28 cellular contexts compared by ENCODE assay signal in the genomic region with DNA sequence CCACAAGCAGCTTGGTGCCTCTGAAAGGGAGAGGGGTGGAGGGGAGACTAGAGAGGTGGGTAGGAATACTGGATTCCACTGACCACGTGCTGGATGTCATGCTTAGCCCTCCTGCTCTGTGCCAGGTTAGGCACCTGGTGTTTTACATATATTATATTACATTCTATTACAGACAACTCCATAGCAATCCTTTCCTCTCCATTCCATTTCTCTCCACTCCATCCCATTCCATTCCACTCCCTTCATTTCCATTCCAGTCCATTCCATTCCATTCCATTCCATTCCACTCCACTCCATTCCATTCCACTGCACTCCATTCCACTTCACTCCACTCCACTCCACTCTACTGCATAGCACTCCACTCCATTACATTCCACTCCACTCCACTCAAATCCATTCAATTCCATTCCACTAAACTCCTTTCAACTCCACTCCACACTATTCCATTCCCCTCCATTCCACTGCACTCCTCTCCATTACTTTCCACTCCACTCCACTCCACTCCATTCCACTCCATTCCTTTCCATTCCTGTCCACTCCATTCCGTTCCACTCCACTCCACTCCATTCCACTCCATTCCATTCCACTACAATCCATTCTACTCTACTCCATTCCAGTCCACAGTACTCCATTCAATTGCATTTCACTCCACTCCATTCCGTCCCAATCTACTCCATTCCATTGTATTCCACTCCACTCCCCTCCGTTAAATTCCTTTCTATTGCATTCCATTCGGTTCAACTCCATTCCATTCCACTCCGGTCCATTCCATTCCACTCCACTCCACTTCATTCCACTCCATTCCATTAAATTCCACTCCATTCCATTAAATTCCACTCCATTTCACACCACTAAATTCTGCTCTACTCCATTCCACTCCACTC. TPM values are rescaled to one million over a fixed set of nuclear protein-coding genes. Genes with fewer than 3 reads are reported as not detected.
"Had no signal": no experiment of that assay in that cellular context is flagged by ENCODE, and none has a peak within 500 bp of the region (broad histone marks: within the 10 kb centered on the region; RNA-seq: fewer than 3 reads in every experiment).

No MANE protein-coding gene starts in this region.

- H3K27ac ChIP-seq: body of pancreas, foreskin keratinocyte, lower lobe of right lung, psoas muscle, tibial nerve, vagina had no signal

- H3K4me3 Mint-ChIP-seq: activated B cell treated with CpG ODN at 0.5 μM for 24 hours; activated CD8-positive, alpha-beta T cell treated with anti-CD3 and anti-CD28 coated beads for 36 hours; activated naive CD8-positive, alpha-beta T cell treated with anti-CD3 and anti-CD28 coated beads, Interleukin-2, amount 10 ng/mL, durations not matched to agents 7 days and 5 days; activated T-helper 17 cell treated with anti-CD3 and anti-CD28 coated beads, Interleukin-2, amount 50 U/mL, for 72 hours; naive thymus-derived CD8-positive, alpha-beta T cell; stimulated activated naive CD8-positive, alpha-beta T cell treated with anti-CD3 and anti-CD28 coated beads, Interleukin-15, Interleukin-2, amounts not matched to agents 100 ng/mL and 50 ng/mL, for 24 hours had no signal

- DNase-seq: activated B cell treated with CpG ODN at 0.5 μM for 24 hours; activated CD4-positive, alpha-beta T cell treated with anti-CD3 and anti-CD28 coated beads for 4 hours; activated CD8-positive, alpha-beta T cell treated with anti-CD3 and anti-CD28 coated beads for 36 hours; activated naive CD4-positive, alpha-beta T cell treated with Interleukin-2 at 50 U/mL for 16 hours; activated naive CD8-positive, alpha-beta T cell treated with anti-CD3 and anti-CD28 coated beads, Interleukin-2, amount 10 ng/mL, durations not matched to agents 7 days and 5 days; activated T-cell treated with anti-CD3 and anti-CD28 coated beads, Interleukin-2, amount 50 U/mL, for 1 hour; amygdala; body of pancreas; glutamatergic neuron; hippocampal formation; islet precursor cell; left colon; lower lobe of right lung; naive thymus-derived CD8-positive, alpha-beta T cell; psoas muscle; right cardiac atrium; small intestine; stimulated activated CD4-positive, alpha-beta T cell treated with anti-CD3 and anti-CD28 coated beads, Interleukin-15, amount 100 ng/mL, for 24 hours; stimulated activated CD4-positive, alpha-beta T cell treated with anti-CD3 and anti-CD28 coated beads, Interleukin-2, amount 100 ng/mL, for 48 hours had no signal

- H3K27me3 ChIP-seq: body of pancreas, foreskin keratinocyte, tibial nerve, vagina had no signal

- H3K4me1 Mint-ChIP-seq: activated B cell treated with CpG ODN at 0.5 μM for 24 hours; activated naive CD8-positive, alpha-beta T cell treated with anti-CD3 and anti-CD28 coated beads, Interleukin-2, amount 10 ng/mL, durations not matched to agents 7 days and 5 days; activated T-helper 17 cell treated with anti-CD3 and anti-CD28 coated beads, Interleukin-2, amount 50 U/mL, for 72 hours; naive thymus-derived CD8-positive, alpha-beta T cell had no signal

- H3K4me1 ChIP-seq: body of pancreas, foreskin keratinocyte, lower lobe of right lung, psoas muscle, tibial nerve, vagina had no signal

- H3K27me3 Mint-ChIP-seq: activated B cell treated with CpG ODN at 0.5 μM for 24 hours; activated CD8-positive, alpha-beta T cell treated with anti-CD3 and anti-CD28 coated beads for 36 hours; activated naive CD8-positive, alpha-beta T cell treated with anti-CD3 and anti-CD28 coated beads, Interleukin-2, amount 10 ng/mL, durations not matched to agents 7 days and 5 days; activated T-helper 17 cell treated with anti-CD3 and anti-CD28 coated beads, Interleukin-2, amount 50 U/mL, for 72 hours; naive thymus-derived CD8-positive, alpha-beta T cell; stimulated activated naive CD8-positive, alpha-beta T cell treated with anti-CD3 and anti-CD28 coated beads, Interleukin-15, Interleukin-2, amounts not matched to agents 100 ng/mL and 50 ng/mL, for 24 hours had no signal

- H3K4me3 ChIP-seq: body of pancreas, lower lobe of right lung, psoas muscle, tibial nerve, vagina had no signal

- H3K36me3 Mint-ChIP-seq: activated naive CD8-positive, alpha-beta T cell treated with anti-CD3 and anti-CD28 coated beads, Interleukin-2, amount 10 ng/mL, durations not matched to agents 7 days and 5 days; naive thymus-derived CD8-positive, alpha-beta T cell had no signal

- H3K9me3 Mint-ChIP-seq: activated B cell treated with CpG ODN at 0.5 μM for 24 hours; activated CD8-positive, alpha-beta T cell treated with anti-CD3 and anti-CD28 coated beads for 36 hours; activated naive CD8-positive, alpha-beta T cell treated with anti-CD3 and anti-CD28 coated beads, Interleukin-2, amount 10 ng/mL, durations not matched to agents 7 days and 5 days; activated T-helper 17 cell treated with anti-CD3 and anti-CD28 coated beads, Interleukin-2, amount 50 U/mL, for 72 hours; naive thymus-derived CD8-positive, alpha-beta T cell; stimulated activated naive CD8-positive, alpha-beta T cell treated with anti-CD3 and anti-CD28 coated beads, Interleukin-15, Interleukin-2, amounts not matched to agents 100 ng/mL and 50 ng/mL, for 24 hours had no signal

- H3K9me3 ChIP-seq: lower lobe of right lung, psoas muscle, vagina had no signal

- ATAC-seq: activated CD8-positive, alpha-beta T cell treated with anti-CD3 and anti-CD28 coated beads for 36 hours; activated T-helper 17 cell treated with anti-CD3 and anti-CD28 coated beads, Interleukin-2, amount 50 U/mL, for 72 hours; body of pancreas; left colon; naive thymus-derived CD8-positive, alpha-beta T cell; psoas muscle had no signal

- H3K36me3 ChIP-seq: lower lobe of right lung, tibial nerve, vagina had no signal

- H3K27ac Mint-ChIP-seq: activated B cell treated with CpG ODN at 0.5 μM for 24 hours; activated CD8-positive, alpha-beta T cell treated with anti-CD3 and anti-CD28 coated beads for 36 hours; activated naive CD8-positive, alpha-beta T cell treated with anti-CD3 and anti-CD28 coated beads, Interleukin-2, amount 10 ng/mL, durations not matched to agents 7 days and 5 days; activated T-helper 17 cell treated with anti-CD3 and anti-CD28 coated beads, Interleukin-2, amount 50 U/mL, for 72 hours; naive thymus-derived CD8-positive, alpha-beta T cell; stimulated activated naive CD8-positive, alpha-beta T cell treated with anti-CD3 and anti-CD28 coated beads, Interleukin-15, Interleukin-2, amounts not matched to agents 100 ng/mL and 50 ng/mL, for 24 hours had no signal

RNA-seq across cellular contexts. Expression of a gene that starts 27.2 kb away (rescaled TPM):
- total RNA-seq: activated B cell treated with CpG ODN at 0.5 μM for 24 hours; activated CD8-positive, alpha-beta T cell treated with anti-CD3 and anti-CD28 coated beads for 36 hours; activated naive CD8-positive, alpha-beta T cell treated with anti-CD3 and anti-CD28 coated beads, Interleukin-2, amount 10 ng/mL, durations not matched to agents 7 days and 5 days; activated T-helper 17 cell treated with anti-CD3 and anti-CD28 coated beads, Interleukin-2, amount 50 U/mL, for 72 hours; body of pancreas; cardiac septum; foreskin keratinocyte; left colon; lower lobe of right lung; mesenteric fat pad; naive thymus-derived CD8-positive, alpha-beta T cell; osteocyte; psoas muscle; right cardiac atrium; tibial nerve; vagina had no signal
- polyA plus RNA-seq: esophagus; foreskin keratinocyte; naive thymus-derived CD8-positive, alpha-beta T cell; psoas muscle; right cardiac atrium; small intestine had no signal
